ENCODE assay signal across 22 cellular contexts in genomic region chr12:24380122-24380521, GRCh38.
DNase-seq lines count a peak whose midpoint lies in the region; TF ChIP-seq lines count a peak whose summit lies in the region.
"Had no signal": no experiment of that assay in that cellular context is flagged by ENCODE, and none has a peak within 500 bp of the region (broad histone marks: within the 10 kb centered on the region; RNA-seq: fewer than 3 reads in every experiment).

No MANE protein-coding gene starts in this region.

- no peaks in the 10 kb centered on the region for H3K9me3 ChIP-seq in adrenal gland (replicated peaks in 1 of 3)
- H3K9me3 ChIP-seq: pancreas, tibial nerve had no signal

- H3K4me1 Mint-ChIP-seq in nephron, result peaks cover 32% of the 10 kb centered on the region
- H3K4me1 Mint-ChIP-seq in activated CD4-positive, alpha-beta memory T cell treated with anti-CD3 and anti-CD28 coated beads, Interleukin-2, amount 10 ng/mL, durations not matched to agents 7 days and 5 days, result no peaks in the 10 kb centered on the region
- H3K4me1 Mint-ChIP-seq: activated CD4-positive, alpha-beta T cell treated with anti-CD3 and anti-CD28 coated beads for 36 hours; activated naive CD4-positive, alpha-beta T cell treated with anti-CD3 and anti-CD28 coated beads, Interleukin-2, amount 10 ng/mL, durations not matched to agents 7 days and 5 days had no signal

- CTCF ChIA-PET in activated CD4-positive, alpha-beta memory T cell treated with anti-CD3 and anti-CD28 coated beads, Interleukin-2, amount 10 ng/mL, durations not matched to agents 7 days and 5 days (lab: Charles Lee), result no interaction called here

- peak overlapping the region in 2 of 3 experiments; percentile 26 to 56 for H3K27ac Mint-ChIP-seq in nephron
- H3K27ac Mint-ChIP-seq in activated CD4-positive, alpha-beta memory T cell treated with anti-CD3 and anti-CD28 coated beads, Interleukin-2, amount 10 ng/mL, durations not matched to agents 7 days and 5 days, result no peak overlapping the region
- H3K27ac Mint-ChIP-seq: activated CD4-positive, alpha-beta T cell treated with anti-CD3 and anti-CD28 coated beads for 36 hours; activated naive CD4-positive, alpha-beta T cell treated with anti-CD3 and anti-CD28 coated beads, Interleukin-2, amount 10 ng/mL, durations not matched to agents 7 days and 5 days; HFFc6; T-helper 2 cell treated with Interferon-gamma antibody and Interleukin-4, amounts not matched to agents 5 μg/mL and 100 μg/mL, for 36 hours had no signal

- no peaks in the 10 kb centered on the region for H3K36me3 ChIP-seq in H7 (replicated peaks; ENCODE audit: control insufficient read depth, insufficient read depth, low read length)
- H3K36me3 ChIP-seq in adrenal gland (replicated peaks in 1 of 2), result no peaks in the 10 kb centered on the region
- H3K36me3 ChIP-seq: brain microvascular endothelial cell, pancreas, tibial nerve had no signal

- TF ChIP-seq CTCF in epithelial cell of esophagus (IDR thresholded peaks at IDR 0.05; ENCODE audit: insufficient read depth, low read depth, low read length, missing control alignments), result no peak
- TF ChIP-seq CTCF in nephron (IDR thresholded peaks at IDR 0.05; ENCODE audit: unreplicated experiment in 3 of 3), result no peak
- TF ChIP-seq CTCF in foreskin fibroblast (IDR thresholded peaks at IDR 0.05; ENCODE audit: low read depth, low read length), result no peak
- no peak for TF ChIP-seq CTCF in adrenal gland (IDR thresholded peaks at IDR 0.05)

- H3K9me3 Mint-ChIP-seq in nephron, result peaks cover 15% of the 10 kb centered on the region
- H3K9me3 Mint-ChIP-seq in activated CD4-positive, alpha-beta memory T cell treated with anti-CD3 and anti-CD28 coated beads, Interleukin-2, amount 10 ng/mL, durations not matched to agents 7 days and 5 days, result peaks cover 12% of the 10 kb centered on the region

- H3K36me3 Mint-ChIP-seq in nephron (ENCODE audit: low read depth), result peaks cover 10% of the 10 kb centered on the region
- H3K36me3 Mint-ChIP-seq in activated CD4-positive, alpha-beta memory T cell treated with anti-CD3 and anti-CD28 coated beads, Interleukin-2, amount 10 ng/mL, durations not matched to agents 7 days and 5 days (ENCODE audit: low read depth), result no peaks in the 10 kb centered on the region
- H3K36me3 Mint-ChIP-seq: activated naive CD4-positive, alpha-beta T cell treated with anti-CD3 and anti-CD28 coated beads, Interleukin-2, amount 10 ng/mL, durations not matched to agents 7 days and 5 days had no signal

- H3K27me3 ChIP-seq in H7 (ENCODE audit: control insufficient read depth, insufficient read depth, low read length), result no peaks in the 10 kb centered on the region
- no peaks in the 10 kb centered on the region for H3K27me3 ChIP-seq in adrenal gland
- H3K27me3 ChIP-seq: brain microvascular endothelial cell, pancreas, tibial nerve had no signal

- H3K4me3 ChIP-seq in H7 (ENCODE audit: insufficient read depth, low read depth, low read length), result no peak overlapping the region
- no peak overlapping the region for H3K4me3 ChIP-seq in epithelial cell of esophagus (ENCODE audit: low read length)
- no peak overlapping the region for H3K4me3 ChIP-seq in foreskin fibroblast (ENCODE audit: low read depth in 1 of 2, low read length in 2 of 2)
- no peak overlapping the region for H3K4me3 ChIP-seq in adrenal gland
- H3K4me3 ChIP-seq: pancreas, tibial nerve had no signal

- DNase-seq in H7, result peak; percentile 11
- peak; percentile 80 for DNase-seq in NCI-H69 (lab: John Stamatoyannopoulos, UW)
- DNase-seq in epithelial cell of esophagus (ENCODE audit: low read depth), result peak; percentile 16
- DNase-seq in activated CD4-positive, alpha-beta memory T cell treated with anti-CD3 and anti-CD28 coated beads, Interleukin-2, amount 10 ng/mL, durations not matched to agents 7 days and 5 days, result no peak
- no peak for DNase-seq in foreskin fibroblast
- no peak for DNase-seq in activated T-cell treated with anti-CD3 and anti-CD28 coated beads for 4 hours
- DNase-seq in adrenal gland, result no peak
- DNase-seq: activated CD4-positive, alpha-beta T cell treated with anti-CD3 and anti-CD28 coated beads for 36 hours; activated CD8-positive, alpha-beta memory T cell treated with anti-CD3 and anti-CD28 coated beads, Interleukin-2, amount 50 U/mL, for 48 hours; activated naive CD4-positive, alpha-beta T cell treated with anti-CD3 and anti-CD28 coated beads, Interleukin-2, amount 10 ng/mL, durations not matched to agents 7 days and 5 days; AML-193; brain microvascular endothelial cell; Calu3; HFFc6; hypothalamus; KBM-7; left colon; NCI-H1105 treated with DMSO at 0.1 percent for 48 hours; pancreas had no signal

- no peaks in the 10 kb centered on the region for H3K4me1 ChIP-seq in adrenal gland (replicated peaks in 1 of 2)
- H3K4me1 ChIP-seq: pancreas had no signal

- no peak for TF ChIP-seq POLR2A in adrenal gland (IDR thresholded peaks at IDR 0.05)

- POLR2A ChIA-PET in activated CD4-positive, alpha-beta memory T cell treated with anti-CD3 and anti-CD28 coated beads, Interleukin-2, amount 10 ng/mL, durations not matched to agents 7 days and 5 days (lab: Charles Lee), result no interaction called here

- 79 to 86% (median 85%) methylated on average over 5 of the region's 5 CpGs for WGBS in adrenal gland, 4 donors

- H3K27me3 Mint-ChIP-seq in nephron (ENCODE audit: low read depth), result no peaks in the 10 kb centered on the region
- H3K27me3 Mint-ChIP-seq in activated CD4-positive, alpha-beta memory T cell treated with anti-CD3 and anti-CD28 coated beads, Interleukin-2, amount 10 ng/mL, durations not matched to agents 7 days and 5 days, result no peaks in the 10 kb centered on the region
- H3K27me3 Mint-ChIP-seq: activated CD4-positive, alpha-beta T cell treated with anti-CD3 and anti-CD28 coated beads for 36 hours; activated naive CD4-positive, alpha-beta T cell treated with anti-CD3 and anti-CD28 coated beads, Interleukin-2, amount 10 ng/mL, durations not matched to agents 7 days and 5 days had no signal

- H3K27ac ChIP-seq in adrenal gland, result no peak overlapping the region
- H3K27ac ChIP-seq: brain microvascular endothelial cell, pancreas, tibial nerve had no signal

- H3K4me3 Mint-ChIP-seq in nephron, result peak overlapping the region in 1 of 3 experiments; percentile 27
- H3K4me3 Mint-ChIP-seq in activated CD4-positive, alpha-beta memory T cell treated with anti-CD3 and anti-CD28 coated beads, Interleukin-2, amount 10 ng/mL, durations not matched to agents 7 days and 5 days, result no peak overlapping the region
- H3K4me3 Mint-ChIP-seq: activated CD4-positive, alpha-beta T cell treated with anti-CD3 and anti-CD28 coated beads for 36 hours; activated naive CD4-positive, alpha-beta T cell treated with anti-CD3 and anti-CD28 coated beads, Interleukin-2, amount 10 ng/mL, durations not matched to agents 7 days and 5 days; HFFc6; T-helper 2 cell treated with Interferon-gamma antibody and Interleukin-4, amounts not matched to agents 5 μg/mL and 100 μg/mL, for 36 hours had no signal

- intact Hi-C loops in adrenal gland (cut with DNase I), result no loop called here

Comparison
In these comparisons a context has a peak if more than half of its experiments do, and no peak if none do; other contexts are left out.
1. DNase-seq: peak in H7 (single experiment), NCI-H69 (single experiment) and epithelial cell of esophagus (single experiment); none in activated CD4-positive, alpha-beta memory T cell treated with anti-CD3 and anti-CD28 coated beads, Interleukin-2, amount 10 ng/mL, durations not matched to agents 7 days and 5 days (single experiment), foreskin fibroblast (0 of 2), activated T-cell treated with anti-CD3 and anti-CD28 coated beads for 4 hours (single experiment) and adrenal gland (0 of 7).